ENCODE assay signal across 1 cellular context in the genomic region with DNA sequence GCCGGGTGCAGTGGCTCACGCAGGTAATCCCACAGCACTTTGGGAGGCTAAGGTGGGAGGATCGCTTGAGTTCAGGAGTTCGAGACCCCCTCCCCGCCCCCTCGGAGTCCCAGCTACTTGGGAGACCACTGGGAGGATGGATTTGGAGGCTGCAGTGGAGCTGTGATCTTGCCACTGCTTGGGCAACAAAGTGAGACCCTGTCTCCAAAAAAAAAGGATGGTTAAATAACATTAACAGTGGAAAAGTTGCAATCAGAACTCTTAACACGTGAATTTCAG.
A peak's percentile ranks its signal among the peaks of the same experiment; 100 is the strongest.
TF ChIP-seq lines count a peak whose summit lies in the region.

No MANE protein-coding gene starts in this region.

TF ChIP-seq in K562, 482 proteins besides CTCF, POLR2A, EP300 and RAD21:
- TF ChIP-seq FOXP1 (CRISPR knock-in tag; IDR thresholded peaks at IDR 0.05): 0 out of 2 replicates have a peak, but pooled peaks have one; percentile 12
- no peak for TF ChIP-seq POLR2AphosphoS5 (IDR thresholded peaks at IDR 0.05; ENCODE audit: control insufficient read depth, insufficient read depth, low read depth, low read length)
- TF ChIP-seq NR4A1 (CRISPR knock-in tag; IDR thresholded peaks at IDR 0.05): no peak
- TF ChIP-seq NR4A1 (tag; IDR thresholded peaks at IDR 0.05): peak; percentile 24; the same call in 1 of the 2 replicates
- TF ChIP-seq ZBTB7A (IDR thresholded peaks at IDR 0.05; ENCODE audit: borderline replicate concordance, control insufficient read depth, low read depth, low read length): peak; percentile 38; the same call in 1 of the 2 replicates
- TF ChIP-seq POLR2H (tag; IDR thresholded peaks at IDR 0.05; ENCODE audit: low read depth): no peak
- TF ChIP-seq, protein P1, sequence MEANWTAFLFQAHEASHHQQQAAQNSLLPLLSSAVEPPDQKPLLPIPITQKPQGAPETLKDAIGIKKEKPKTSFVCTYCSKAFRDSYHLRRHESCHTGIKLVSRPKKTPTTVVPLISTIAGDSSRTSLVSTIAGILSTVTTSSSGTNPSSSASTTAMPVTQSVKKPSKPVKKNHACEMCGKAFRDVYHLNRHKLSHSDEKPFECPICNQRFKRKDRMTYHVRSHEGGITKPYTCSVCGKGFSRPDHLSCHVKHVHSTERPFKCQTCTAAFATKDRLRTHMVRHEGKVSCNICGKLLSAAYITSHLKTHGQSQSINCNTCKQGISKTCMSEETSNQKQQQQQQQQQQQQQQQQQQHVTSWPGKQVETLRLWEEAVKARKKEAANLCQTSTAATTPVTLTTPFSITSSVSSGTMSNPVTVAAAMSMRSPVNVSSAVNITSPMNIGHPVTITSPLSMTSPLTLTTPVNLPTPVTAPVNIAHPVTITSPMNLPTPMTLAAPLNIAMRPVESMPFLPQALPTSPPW (CRISPR knock-in tag; IDR thresholded peaks at IDR 0.05): 0 out of 2 replicates have a peak, but pooled peaks have one; percentile 15
